Comparison of ENCODE assay signal across 1 cellular context in the genomic region with DNA sequence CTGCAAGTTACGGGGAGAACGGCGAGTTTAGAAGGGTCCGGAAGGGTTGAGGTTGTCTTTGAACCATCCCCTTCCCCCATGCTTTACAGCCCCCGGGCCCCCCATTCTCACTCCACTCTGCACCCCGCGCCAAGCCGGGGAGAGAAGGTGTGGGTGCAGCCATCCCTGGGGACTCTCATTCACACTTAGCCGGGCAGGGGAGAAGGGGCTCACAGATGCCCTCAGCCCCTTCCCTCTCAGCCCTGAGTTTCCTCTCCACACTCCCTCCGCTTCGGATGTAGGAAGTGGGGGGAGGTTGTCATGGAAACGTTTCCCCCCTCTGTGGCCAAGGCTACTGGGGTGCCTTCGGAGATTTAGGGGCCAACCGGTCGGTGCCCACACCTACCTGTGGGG.
TF ChIP-seq lines count a peak whose summit lies in the region.

No MANE protein-coding gene starts in this region.

TF ChIP-seq in HepG2, 621 proteins besides CTCF, POLR2A, EP300 and RAD21 (continued from another document and continues in another):
- TF ChIP-seq ATF7 (IDR thresholded peaks at IDR 0.05) (no peak), ATF7 (CRISPR knock-in tag; IDR thresholded peaks at IDR 0.05) (no peak), RFX3 (CRISPR knock-in tag; IDR thresholded peaks at IDR 0.05) (peak; percentile 71), KDM2A (CRISPR knock-in tag; IDR thresholded peaks at IDR 0.05; ENCODE audit: borderline replicate concordance, low read depth) (no peak), HHEX (CRISPR knock-in tag; IDR thresholded peaks at IDR 0.05) (no peak), TOPORS (CRISPR knock-in tag; IDR thresholded peaks at IDR 0.05) (no peak), GPN1 (CRISPR knock-in tag; IDR thresholded peaks at IDR 0.05; ENCODE audit: borderline replicate concordance) (no peak), MEIS1 (CRISPR knock-in tag; IDR thresholded peaks at IDR 0.05; ENCODE audit: borderline replicate concordance) (no peak), HOXA3 (CRISPR knock-in tag; IDR thresholded peaks at IDR 0.05) (no peak), ONECUT2 (CRISPR knock-in tag; IDR thresholded peaks at IDR 0.05) (no peak), ZNF253 (CRISPR knock-in tag; IDR thresholded peaks at IDR 0.05; ENCODE audit: borderline replicate concordance) (no peak), BHLHE40 (IDR thresholded peaks at IDR 0.05; ENCODE audit: low read length) (no peak), U2AF1 (optimal IDR thresholded peaks at IDR 0.05; ENCODE audit: low read depth, low read length) (no peak), FOSL1 (CRISPR knock-in tag; IDR thresholded peaks at IDR 0.05; ENCODE audit: borderline replicate concordance) (no peak), ZNF713 (CRISPR knock-in tag; IDR thresholded peaks at IDR 0.05) (no peak), KAT8 (CRISPR knock-in tag; IDR thresholded peaks at IDR 0.05) (no peak), IRX3 (CRISPR knock-in tag; IDR thresholded peaks at IDR 0.05; ENCODE audit: borderline replicate concordance, low read depth) (no peak), RFXAP (CRISPR knock-in tag; IDR thresholded peaks at IDR 0.05; ENCODE audit: borderline replicate concordance) (no peak), CAMTA2 (CRISPR knock-in tag; IDR thresholded peaks at IDR 0.05; ENCODE audit: borderline replicate concordance) (no peak), HOXA9 (CRISPR knock-in tag; IDR thresholded peaks at IDR 0.05; ENCODE audit: borderline replicate concordance) (0 out of 2 replicates have a peak, but pooled peaks have one; percentile 53), ZNF136 (CRISPR knock-in tag; IDR thresholded peaks at IDR 0.05; ENCODE audit: low read depth) (no peak), ZNF343 (CRISPR knock-in tag; IDR thresholded peaks at IDR 0.05) (no peak), AGO1 (IDR thresholded peaks at IDR 0.05; ENCODE audit: low read depth, low read length, poor library complexity, severe bottlenecking) (no peak), MXI1 (IDR thresholded peaks at IDR 0.05; ENCODE audit: borderline replicate concordance, low read depth, low read length) (no peak), NFKB2 (CRISPR knock-in tag; IDR thresholded peaks at IDR 0.05; ENCODE audit: borderline replicate concordance) (no peak), PAF1 (CRISPR knock-in tag; IDR thresholded peaks at IDR 0.05) (no peak), SMAD9 (CRISPR knock-in tag; IDR thresholded peaks at IDR 0.05) (no peak), ATAD3A (CRISPR knock-in tag; IDR thresholded peaks at IDR 0.05) (no peak)
- TF ChIP-seq, protein P1, sequence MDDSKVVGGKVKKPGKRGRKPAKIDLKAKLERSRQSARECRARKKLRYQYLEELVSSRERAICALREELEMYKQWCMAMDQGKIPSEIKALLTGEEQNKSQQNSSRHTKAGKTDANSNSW (CRISPR knock-in tag; IDR thresholded peaks at IDR 0.05; ENCODE audit: borderline replicate concordance), result no peak
- TF ChIP-seq, protein P2, sequence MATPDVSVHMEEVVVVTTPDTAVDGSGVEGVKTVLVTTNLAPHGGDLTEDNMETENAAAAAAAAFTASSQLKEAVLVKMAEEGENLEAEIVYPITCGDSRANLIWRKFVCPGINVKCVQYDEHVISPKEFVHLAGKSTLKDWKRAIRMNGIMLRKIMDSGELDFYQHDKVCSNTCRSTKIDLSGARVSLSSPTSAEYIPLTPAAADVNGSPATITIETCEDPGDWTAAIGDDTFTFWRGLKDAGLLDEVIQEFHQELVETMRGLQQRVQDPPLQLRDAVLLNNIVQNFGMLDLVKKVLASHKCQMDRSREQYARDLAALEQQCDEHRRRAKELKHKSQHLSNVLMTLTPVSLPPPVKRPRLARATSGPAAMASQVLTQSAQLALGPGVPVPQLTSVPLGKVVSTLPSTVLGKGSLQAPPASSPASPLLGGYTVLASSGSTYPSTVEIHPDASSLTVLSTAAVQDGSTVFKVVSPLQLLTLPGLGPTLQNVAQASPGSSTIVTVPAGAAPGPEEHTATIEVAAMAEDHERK (CRISPR knock-in tag; IDR thresholded peaks at IDR 0.05; ENCODE audit: low read depth), result no peak
- TF ChIP-seq, protein P3, sequence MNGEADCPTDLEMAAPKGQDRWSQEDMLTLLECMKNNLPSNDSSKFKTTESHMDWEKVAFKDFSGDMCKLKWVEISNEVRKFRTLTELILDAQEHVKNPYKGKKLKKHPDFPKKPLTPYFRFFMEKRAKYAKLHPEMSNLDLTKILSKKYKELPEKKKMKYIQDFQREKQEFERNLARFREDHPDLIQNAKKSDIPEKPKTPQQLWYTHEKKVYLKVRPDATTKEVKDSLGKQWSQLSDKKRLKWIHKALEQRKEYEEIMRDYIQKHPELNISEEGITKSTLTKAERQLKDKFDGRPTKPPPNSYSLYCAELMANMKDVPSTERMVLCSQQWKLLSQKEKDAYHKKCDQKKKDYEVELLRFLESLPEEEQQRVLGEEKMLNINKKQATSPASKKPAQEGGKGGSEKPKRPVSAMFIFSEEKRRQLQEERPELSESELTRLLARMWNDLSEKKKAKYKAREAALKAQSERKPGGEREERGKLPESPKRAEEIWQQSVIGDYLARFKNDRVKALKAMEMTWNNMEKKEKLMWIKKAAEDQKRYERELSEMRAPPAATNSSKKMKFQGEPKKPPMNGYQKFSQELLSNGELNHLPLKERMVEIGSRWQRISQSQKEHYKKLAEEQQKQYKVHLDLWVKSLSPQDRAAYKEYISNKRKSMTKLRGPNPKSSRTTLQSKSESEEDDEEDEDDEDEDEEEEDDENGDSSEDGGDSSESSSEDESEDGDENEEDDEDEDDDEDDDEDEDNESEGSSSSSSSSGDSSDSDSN (CRISPR knock-in tag; IDR thresholded peaks at IDR 0.05), result no peak
- TF ChIP-seq, protein P4, sequence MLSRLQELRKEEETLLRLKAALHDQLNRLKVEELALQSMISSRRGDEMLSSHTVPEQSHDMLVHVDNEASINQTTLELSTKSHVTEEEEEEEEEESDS (CRISPR knock-in tag; IDR thresholded peaks at IDR 0.05; ENCODE audit: borderline replicate concordance), result no peak
- TF ChIP-seq, protein P5, sequence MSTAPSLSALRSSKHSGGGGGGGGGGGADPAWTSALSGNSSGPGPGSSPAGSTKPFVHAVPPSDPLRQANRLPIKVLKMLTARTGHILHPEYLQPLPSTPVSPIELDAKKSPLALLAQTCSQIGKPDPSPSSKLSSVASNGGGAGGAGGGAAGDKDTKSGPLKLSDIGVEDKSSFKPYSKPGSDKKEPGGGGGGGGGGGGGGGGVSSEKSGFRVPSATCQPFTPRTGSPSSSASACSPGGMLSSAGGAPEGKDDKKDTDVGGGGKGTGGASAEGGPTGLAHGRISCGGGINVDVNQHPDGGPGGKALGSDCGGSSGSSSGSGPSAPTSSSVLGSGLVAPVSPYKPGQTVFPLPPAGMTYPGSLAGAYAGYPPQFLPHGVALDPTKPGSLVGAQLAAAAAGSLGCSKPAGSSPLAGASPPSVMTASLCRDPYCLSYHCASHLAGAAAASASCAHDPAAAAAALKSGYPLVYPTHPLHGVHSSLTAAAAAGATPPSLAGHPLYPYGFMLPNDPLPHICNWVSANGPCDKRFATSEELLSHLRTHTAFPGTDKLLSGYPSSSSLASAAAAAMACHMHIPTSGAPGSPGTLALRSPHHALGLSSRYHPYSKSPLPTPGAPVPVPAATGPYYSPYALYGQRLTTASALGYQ (CRISPR knock-in tag; IDR thresholded peaks at IDR 0.05), result no peak
- TF ChIP-seq, protein P6, sequence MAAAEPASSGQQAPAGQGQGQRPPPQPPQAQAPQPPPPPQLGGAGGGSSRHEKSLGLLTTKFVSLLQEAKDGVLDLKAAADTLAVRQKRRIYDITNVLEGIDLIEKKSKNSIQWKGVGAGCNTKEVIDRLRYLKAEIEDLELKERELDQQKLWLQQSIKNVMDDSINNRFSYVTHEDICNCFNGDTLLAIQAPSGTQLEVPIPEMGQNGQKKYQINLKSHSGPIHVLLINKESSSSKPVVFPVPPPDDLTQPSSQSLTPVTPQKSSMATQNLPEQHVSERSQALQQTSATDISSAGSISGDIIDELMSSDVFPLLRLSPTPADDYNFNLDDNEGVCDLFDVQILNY (CRISPR knock-in tag; conservative IDR thresholded peaks at IDR 0.05), result no peak
- TF ChIP-seq, protein P7, sequence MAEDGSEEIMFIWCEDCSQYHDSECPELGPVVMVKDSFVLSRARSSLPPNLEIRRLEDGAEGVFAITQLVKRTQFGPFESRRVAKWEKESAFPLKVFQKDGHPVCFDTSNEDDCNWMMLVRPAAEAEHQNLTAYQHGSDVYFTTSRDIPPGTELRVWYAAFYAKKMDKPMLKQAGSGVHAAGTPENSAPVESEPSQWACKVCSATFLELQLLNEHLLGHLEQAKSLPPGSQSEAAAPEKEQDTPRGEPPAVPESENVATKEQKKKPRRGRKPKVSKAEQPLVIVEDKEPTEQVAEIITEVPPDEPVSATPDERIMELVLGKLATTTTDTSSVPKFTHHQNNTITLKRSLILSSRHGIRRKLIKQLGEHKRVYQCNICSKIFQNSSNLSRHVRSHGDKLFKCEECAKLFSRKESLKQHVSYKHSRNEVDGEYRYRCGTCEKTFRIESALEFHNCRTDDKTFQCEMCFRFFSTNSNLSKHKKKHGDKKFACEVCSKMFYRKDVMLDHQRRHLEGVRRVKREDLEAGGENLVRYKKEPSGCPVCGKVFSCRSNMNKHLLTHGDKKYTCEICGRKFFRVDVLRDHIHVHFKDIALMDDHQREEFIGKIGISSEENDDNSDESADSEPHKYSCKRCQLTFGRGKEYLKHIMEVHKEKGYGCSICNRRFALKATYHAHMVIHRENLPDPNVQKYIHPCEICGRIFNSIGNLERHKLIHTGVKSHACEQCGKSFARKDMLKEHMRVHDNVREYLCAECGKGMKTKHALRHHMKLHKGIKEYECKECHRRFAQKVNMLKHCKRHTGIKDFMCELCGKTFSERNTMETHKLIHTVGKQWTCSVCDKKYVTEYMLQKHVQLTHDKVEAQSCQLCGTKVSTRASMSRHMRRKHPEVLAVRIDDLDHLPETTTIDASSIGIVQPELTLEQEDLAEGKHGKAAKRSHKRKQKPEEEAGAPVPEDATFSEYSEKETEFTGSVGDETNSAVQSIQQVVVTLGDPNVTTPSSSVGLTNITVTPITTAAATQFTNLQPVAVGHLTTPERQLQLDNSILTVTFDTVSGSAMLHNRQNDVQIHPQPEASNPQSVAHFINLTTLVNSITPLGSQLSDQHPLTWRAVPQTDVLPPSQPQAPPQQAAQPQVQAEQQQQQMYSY (CRISPR knock-in tag; IDR thresholded peaks at IDR 0.05), result no peak
- TF ChIP-seq, protein P8, sequence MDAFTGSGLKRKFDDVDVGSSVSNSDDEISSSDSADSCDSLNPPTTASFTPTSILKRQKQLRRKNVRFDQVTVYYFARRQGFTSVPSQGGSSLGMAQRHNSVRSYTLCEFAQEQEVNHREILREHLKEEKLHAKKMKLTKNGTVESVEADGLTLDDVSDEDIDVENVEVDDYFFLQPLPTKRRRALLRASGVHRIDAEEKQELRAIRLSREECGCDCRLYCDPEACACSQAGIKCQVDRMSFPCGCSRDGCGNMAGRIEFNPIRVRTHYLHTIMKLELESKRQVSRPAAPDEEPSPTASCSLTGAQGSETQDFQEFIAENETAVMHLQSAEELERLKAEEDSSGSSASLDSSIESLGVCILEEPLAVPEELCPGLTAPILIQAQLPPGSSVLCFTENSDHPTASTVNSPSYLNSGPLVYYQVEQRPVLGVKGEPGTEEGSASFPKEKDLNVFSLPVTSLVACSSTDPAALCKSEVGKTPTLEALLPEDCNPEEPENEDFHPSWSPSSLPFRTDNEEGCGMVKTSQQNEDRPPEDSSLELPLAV (CRISPR knock-in tag; conservative IDR thresholded peaks at IDR 0.05; ENCODE audit: low read depth), result no peak
- TF ChIP-seq, protein P9, sequence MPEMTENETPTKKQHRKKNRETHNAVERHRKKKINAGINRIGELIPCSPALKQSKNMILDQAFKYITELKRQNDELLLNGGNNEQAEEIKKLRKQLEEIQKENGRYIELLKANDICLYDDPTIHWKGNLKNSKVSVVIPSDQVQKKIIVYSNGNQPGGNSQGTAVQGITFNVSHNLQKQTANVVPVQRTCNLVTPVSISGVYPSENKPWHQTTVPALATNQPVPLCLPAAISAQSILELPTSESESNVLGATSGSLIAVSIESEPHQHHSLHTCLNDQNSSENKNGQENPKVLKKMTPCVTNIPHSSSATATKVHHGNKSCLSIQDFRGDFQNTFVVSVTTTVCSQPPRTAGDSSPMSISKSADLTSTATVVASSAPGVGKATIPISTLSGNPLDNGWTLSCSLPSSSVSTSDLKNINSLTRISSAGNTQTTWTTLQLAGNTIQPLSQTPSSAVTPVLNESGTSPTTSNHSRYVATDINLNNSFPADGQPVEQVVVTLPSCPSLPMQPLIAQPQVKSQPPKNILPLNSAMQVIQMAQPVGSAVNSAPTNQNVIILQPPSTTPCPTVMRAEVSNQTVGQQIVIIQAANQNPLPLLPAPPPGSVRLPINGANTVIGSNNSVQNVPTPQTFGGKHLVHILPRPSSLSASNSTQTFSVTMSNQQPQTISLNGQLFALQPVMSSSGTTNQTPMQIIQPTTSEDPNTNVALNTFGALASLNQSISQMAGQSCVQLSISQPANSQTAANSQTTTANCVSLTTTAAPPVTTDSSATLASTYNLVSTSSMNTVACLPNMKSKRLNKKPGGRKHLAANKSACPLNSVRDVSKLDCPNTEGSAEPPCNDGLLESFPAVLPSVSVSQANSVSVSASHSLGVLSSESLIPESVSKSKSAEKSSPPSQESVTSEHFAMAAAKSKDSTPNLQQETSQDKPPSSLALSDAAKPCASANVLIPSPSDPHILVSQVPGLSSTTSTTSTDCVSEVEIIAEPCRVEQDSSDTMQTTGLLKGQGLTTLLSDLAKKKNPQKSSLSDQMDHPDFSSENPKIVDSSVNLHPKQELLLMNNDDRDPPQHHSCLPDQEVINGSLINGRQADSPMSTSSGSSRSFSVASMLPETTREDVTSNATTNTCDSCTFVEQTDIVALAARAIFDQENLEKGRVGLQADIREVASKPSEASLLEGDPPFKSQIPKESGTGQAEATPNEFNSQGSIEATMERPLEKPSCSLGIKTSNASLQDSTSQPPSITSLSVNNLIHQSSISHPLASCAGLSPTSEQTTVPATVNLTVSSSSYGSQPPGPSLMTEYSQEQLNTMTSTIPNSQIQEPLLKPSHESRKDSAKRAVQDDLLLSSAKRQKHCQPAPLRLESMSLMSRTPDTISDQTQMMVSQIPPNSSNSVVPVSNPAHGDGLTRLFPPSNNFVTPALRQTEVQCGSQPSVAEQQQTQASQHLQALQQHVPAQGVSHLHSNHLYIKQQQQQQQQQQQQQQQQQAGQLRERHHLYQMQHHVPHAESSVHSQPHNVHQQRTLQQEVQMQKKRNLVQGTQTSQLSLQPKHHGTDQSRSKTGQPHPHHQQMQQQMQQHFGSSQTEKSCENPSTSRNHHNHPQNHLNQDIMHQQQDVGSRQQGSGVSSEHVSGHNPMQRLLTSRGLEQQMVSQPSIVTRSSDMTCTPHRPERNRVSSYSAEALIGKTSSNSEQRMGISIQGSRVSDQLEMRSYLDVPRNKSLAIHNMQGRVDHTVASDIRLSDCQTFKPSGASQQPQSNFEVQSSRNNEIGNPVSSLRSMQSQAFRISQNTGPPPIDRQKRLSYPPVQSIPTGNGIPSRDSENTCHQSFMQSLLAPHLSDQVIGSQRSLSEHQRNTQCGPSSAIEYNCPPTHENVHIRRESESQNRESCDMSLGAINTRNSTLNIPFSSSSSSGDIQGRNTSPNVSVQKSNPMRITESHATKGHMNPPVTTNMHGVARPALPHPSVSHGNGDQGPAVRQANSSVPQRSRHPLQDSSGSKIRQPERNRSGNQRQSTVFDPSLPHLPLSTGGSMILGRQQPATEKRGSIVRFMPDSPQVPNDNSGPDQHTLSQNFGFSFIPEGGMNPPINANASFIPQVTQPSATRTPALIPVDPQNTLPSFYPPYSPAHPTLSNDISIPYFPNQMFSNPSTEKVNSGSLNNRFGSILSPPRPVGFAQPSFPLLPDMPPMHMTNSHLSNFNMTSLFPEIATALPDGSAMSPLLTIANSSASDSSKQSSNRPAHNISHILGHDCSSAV (CRISPR knock-in tag; IDR thresholded peaks at IDR 0.05; ENCODE audit: borderline replicate concordance), result no peak
